In the genomic region with DNA sequence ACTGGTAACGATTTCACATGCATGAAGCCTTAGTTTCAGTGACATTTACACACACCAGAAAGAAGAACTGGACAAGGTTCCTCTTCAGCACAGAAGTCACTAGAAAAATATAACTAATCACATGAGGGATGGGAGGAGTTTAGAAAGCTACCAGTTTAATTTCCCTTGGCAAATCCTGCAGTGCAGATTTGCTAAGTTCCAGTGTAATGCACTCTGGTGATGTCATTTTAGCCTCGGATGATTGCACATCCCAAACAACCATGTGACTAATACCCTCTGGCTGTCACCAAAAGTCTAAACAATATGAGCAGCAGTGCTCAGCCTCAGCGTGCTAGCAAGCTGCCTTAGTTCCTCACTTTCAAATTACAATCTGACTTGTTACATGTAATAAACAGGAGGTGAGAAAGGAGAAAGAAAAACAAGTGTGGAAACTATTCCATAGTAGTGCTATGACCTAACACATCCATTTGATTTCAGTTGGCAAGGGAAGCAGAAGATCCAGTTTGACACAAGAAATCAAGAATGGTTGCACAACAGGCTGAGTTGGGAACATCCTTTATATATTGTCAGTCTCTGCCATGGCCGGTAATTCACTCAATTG, we compare ENCODE assay signal across 1 cellular context.
TF ChIP-seq lines count a peak whose summit lies in the region.

No MANE protein-coding gene starts in this region.

TF ChIP-seq in K562, 482 proteins besides CTCF, POLR2A, EP300 and RAD21 (continued from another document):
- TF ChIP-seq, protein P1, sequence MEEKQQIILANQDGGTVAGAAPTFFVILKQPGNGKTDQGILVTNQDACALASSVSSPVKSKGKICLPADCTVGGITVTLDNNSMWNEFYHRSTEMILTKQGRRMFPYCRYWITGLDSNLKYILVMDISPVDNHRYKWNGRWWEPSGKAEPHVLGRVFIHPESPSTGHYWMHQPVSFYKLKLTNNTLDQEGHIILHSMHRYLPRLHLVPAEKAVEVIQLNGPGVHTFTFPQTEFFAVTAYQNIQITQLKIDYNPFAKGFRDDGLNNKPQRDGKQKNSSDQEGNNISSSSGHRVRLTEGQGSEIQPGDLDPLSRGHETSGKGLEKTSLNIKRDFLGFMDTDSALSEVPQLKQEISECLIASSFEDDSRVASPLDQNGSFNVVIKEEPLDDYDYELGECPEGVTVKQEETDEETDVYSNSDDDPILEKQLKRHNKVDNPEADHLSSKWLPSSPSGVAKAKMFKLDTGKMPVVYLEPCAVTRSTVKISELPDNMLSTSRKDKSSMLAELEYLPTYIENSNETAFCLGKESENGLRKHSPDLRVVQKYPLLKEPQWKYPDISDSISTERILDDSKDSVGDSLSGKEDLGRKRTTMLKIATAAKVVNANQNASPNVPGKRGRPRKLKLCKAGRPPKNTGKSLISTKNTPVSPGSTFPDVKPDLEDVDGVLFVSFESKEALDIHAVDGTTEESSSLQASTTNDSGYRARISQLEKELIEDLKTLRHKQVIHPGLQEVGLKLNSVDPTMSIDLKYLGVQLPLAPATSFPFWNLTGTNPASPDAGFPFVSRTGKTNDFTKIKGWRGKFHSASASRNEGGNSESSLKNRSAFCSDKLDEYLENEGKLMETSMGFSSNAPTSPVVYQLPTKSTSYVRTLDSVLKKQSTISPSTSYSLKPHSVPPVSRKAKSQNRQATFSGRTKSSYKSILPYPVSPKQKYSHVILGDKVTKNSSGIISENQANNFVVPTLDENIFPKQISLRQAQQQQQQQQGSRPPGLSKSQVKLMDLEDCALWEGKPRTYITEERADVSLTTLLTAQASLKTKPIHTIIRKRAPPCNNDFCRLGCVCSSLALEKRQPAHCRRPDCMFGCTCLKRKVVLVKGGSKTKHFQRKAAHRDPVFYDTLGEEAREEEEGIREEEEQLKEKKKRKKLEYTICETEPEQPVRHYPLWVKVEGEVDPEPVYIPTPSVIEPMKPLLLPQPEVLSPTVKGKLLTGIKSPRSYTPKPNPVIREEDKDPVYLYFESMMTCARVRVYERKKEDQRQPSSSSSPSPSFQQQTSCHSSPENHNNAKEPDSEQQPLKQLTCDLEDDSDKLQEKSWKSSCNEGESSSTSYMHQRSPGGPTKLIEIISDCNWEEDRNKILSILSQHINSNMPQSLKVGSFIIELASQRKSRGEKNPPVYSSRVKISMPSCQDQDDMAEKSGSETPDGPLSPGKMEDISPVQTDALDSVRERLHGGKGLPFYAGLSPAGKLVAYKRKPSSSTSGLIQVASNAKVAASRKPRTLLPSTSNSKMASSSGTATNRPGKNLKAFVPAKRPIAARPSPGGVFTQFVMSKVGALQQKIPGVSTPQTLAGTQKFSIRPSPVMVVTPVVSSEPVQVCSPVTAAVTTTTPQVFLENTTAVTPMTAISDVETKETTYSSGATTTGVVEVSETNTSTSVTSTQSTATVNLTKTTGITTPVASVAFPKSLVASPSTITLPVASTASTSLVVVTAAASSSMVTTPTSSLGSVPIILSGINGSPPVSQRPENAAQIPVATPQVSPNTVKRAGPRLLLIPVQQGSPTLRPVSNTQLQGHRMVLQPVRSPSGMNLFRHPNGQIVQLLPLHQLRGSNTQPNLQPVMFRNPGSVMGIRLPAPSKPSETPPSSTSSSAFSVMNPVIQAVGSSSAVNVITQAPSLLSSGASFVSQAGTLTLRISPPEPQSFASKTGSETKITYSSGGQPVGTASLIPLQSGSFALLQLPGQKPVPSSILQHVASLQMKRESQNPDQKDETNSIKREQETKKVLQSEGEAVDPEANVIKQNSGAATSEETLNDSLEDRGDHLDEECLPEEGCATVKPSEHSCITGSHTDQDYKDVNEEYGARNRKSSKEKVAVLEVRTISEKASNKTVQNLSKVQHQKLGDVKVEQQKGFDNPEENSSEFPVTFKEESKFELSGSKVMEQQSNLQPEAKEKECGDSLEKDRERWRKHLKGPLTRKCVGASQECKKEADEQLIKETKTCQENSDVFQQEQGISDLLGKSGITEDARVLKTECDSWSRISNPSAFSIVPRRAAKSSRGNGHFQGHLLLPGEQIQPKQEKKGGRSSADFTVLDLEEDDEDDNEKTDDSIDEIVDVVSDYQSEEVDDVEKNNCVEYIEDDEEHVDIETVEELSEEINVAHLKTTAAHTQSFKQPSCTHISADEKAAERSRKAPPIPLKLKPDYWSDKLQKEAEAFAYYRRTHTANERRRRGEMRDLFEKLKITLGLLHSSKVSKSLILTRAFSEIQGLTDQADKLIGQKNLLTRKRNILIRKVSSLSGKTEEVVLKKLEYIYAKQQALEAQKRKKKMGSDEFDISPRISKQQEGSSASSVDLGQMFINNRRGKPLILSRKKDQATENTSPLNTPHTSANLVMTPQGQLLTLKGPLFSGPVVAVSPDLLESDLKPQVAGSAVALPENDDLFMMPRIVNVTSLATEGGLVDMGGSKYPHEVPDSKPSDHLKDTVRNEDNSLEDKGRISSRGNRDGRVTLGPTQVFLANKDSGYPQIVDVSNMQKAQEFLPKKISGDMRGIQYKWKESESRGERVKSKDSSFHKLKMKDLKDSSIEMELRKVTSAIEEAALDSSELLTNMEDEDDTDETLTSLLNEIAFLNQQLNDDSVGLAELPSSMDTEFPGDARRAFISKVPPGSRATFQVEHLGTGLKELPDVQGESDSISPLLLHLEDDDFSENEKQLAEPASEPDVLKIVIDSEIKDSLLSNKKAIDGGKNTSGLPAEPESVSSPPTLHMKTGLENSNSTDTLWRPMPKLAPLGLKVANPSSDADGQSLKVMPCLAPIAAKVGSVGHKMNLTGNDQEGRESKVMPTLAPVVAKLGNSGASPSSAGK (IDR thresholded peaks at IDR 0.05), result 0 out of 2 replicates have a peak, but pooled peaks have one; percentile 29
- no peak for TF ChIP-seq EGR1 (conservative IDR thresholded peaks at IDR 0.05)
- no peak for TF ChIP-seq TAF15 (IDR thresholded peaks at IDR 0.05; ENCODE audit: low read depth, low read length)
- no peak for TF ChIP-seq HDAC3 (IDR thresholded peaks at IDR 0.05; ENCODE audit: borderline replicate concordance, partially characterized antibody)
- TF ChIP-seq ZNF354B (CRISPR knock-in tag; IDR thresholded peaks at IDR 0.05), result no peak
- TF ChIP-seq CEBPG (CRISPR knock-in tag; IDR thresholded peaks at IDR 0.05), result peak; percentile 23; the same call in 1 of the 2 replicates
- TF ChIP-seq CEBPG (tag; conservative IDR thresholded peaks at IDR 0.05 in 1 of 2, IDR thresholded peaks at IDR 0.05 in 1 of 2), result peak; percentile 40 to 86; a peak in 3 of 4 replicates
- no peak for TF ChIP-seq EZH2 (IDR thresholded peaks at IDR 0.05; ENCODE audit: borderline replicate concordance, low read depth, low read length)
- TF ChIP-seq SMAD3 (CRISPR knock-in tag; conservative IDR thresholded peaks at IDR 0.05), result no peak
- TF ChIP-seq, protein P2, sequence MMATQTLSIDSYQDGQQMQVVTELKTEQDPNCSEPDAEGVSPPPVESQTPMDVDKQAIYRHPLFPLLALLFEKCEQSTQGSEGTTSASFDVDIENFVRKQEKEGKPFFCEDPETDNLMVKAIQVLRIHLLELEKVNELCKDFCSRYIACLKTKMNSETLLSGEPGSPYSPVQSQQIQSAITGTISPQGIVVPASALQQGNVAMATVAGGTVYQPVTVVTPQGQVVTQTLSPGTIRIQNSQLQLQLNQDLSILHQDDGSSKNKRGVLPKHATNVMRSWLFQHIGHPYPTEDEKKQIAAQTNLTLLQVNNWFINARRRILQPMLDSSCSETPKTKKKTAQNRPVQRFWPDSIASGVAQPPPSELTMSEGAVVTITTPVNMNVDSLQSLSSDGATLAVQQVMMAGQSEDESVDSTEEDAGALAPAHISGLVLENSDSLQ (IDR thresholded peaks at IDR 0.05), result peak; percentile 65
- TF ChIP-seq ZNF408 (CRISPR knock-in tag; IDR thresholded peaks at IDR 0.05; ENCODE audit: low read depth), result no peak
- no peak for TF ChIP-seq HMG20B (CRISPR knock-in tag; IDR thresholded peaks at IDR 0.05)
